Comparison of ENCODE assay signal across 28 cellular contexts in genomic region chr7:128011079-128011670, GRCh38. TPM values are rescaled to one million over a fixed set of nuclear protein-coding genes. Genes with fewer than 3 reads are reported as not detected.
A peak's percentile ranks its signal among the peaks of the same experiment; 100 is the strongest.
DNase-seq lines count a peak whose midpoint lies in the region; ATAC-seq and TF ChIP-seq lines count a peak whose summit lies in the region.
"Had no signal": no experiment of that assay in that cellular context is flagged by ENCODE, and none has a peak within 500 bp of the region (broad histone marks: within the 10 kb centered on the region; RNA-seq: fewer than 3 reads in every experiment).

No MANE protein-coding gene starts in this region.

- DNase-seq in endothelial cell (ENCODE audit: low spot score) (no peak), left colon (no peak), psoas muscle (no peak), HK-2 (ENCODE audit: unreplicated experiment) (no peak), suprapubic skin (ENCODE audit: low spot score in 2 of 2) (no peak)
- no peak for DNase-seq in effector CD8-positive, alpha-beta T cell (lab: John Stamatoyannopoulos, UW)
- DNase-seq: activated CD4-positive, alpha-beta T cell treated with anti-CD3 and anti-CD28 coated beads for 1 hour; activated CD8-positive, alpha-beta memory T cell treated with anti-CD3 and anti-CD28 coated beads for 24 hours; activated naive CD4-positive, alpha-beta T cell; activated T-cell treated with anti-CD3 and anti-CD28 coated beads, Interleukin-2, amount 50 U/mL, for 4 hours; BE2C; DMS79 treated with DMSO at 0.1 percent for 48 hours; foreskin keratinocyte; mesenchymal stem cell; naive B cell; NCI-H1048; NCI-H2029; NCI-H345; OCI-M1; SHP77 treated with DMSO at 0.1 percent for 48 hours; stimulated activated CD4-positive, alpha-beta T cell treated with anti-CD3 and anti-CD28 coated beads, Interleukin-4, amount 100 ng/mL, for 1 hour; stimulated activated naive CD4-positive, alpha-beta T cell treated with Interleukin-2 at 50 U/mL for 16 hours had no signal

- H3K27me3 Mint-ChIP-seq in endothelial cell (ENCODE audit: unreplicated experiment), result peaks cover 14% of the 10 kb centered on the region
- H3K27me3 Mint-ChIP-seq: dendritic cell treated with granulocyte-macrophage colony-stimulating factor and Interleukin-4, amounts not matched to agents 40 ng/mL and 50 ng/mL, for 4 days; naive B cell had no signal

- peaks cover 48% of the 10 kb centered on the region for H3K36me3 Mint-ChIP-seq in endothelial cell (ENCODE audit: low read depth, unreplicated experiment)

- POLR2A ChIA-PET in HEK293 (lab: Yijun Ruan, JAX), result no interaction called here

- no peak for TF ChIP-seq CTCF in HEK293 (tag by site-specific recombination; IDR thresholded peaks at IDR 0.05)
- TF ChIP-seq CTCF in endothelial cell (IDR thresholded peaks at IDR 0.05; ENCODE audit: unreplicated experiment), result no peak
- no peak for TF ChIP-seq CTCF in psoas muscle (IDR thresholded peaks at IDR 0.05)
- TF ChIP-seq CTCF in suprapubic skin (IDR thresholded peaks at IDR 0.05), result no peak

- H3K27ac ChIP-seq in HEK293 (ENCODE audit: extremely low read depth, low read depth, low read length), result no peak overlapping the region
- H3K27ac ChIP-seq in psoas muscle, result peak overlapping the region; percentile 55
- H3K27ac ChIP-seq in suprapubic skin, result no peak overlapping the region
- H3K27ac ChIP-seq: A549, foreskin keratinocyte had no signal

- CTCF ChIA-PET in HEK293 (lab: Yijun Ruan, JAX), result interaction anchor here (0.6 to 0.7 kb wide), 2 partner anchors 54 to 450 kb away, joined by 3 read pairs; no protein-coding TSS in a partner anchor

- H3K27me3 ChIP-seq in psoas muscle (ENCODE audit: insufficient read depth in 3 of 3, low read length in 2 of 3) (no peaks in the 10 kb centered on the region), suprapubic skin (no peaks in the 10 kb centered on the region)
- H3K27me3 ChIP-seq: BE2C, foreskin keratinocyte, tibial nerve had no signal

- TF ChIP-seq POLR2A in suprapubic skin (IDR thresholded peaks at IDR 0.05), result no peak

- intact Hi-C loops in left colon (cut with DNase I, micrococcal nuclease) (no loop called here), psoas muscle (cut with DNase I) (no loop called here)

- ATAC-seq in left colon (peak; percentile 51), psoas muscle (peak; percentile 58 to 94 (median 88)), GM21447 (IDR thresholded peaks at IDR 0.05; ENCODE audit: unreplicated experiment) (no peak)
- ATAC-seq: activated T-cell treated with anti-CD3 and anti-CD28 coated beads, Interleukin-2, amount 50 U/mL, for 4 hours had no signal

- H3K4me3 ChIP-seq in HEK293 (ENCODE audit: low read depth, low read length), result no peak overlapping the region
- H3K4me3 ChIP-seq in psoas muscle, result no peak overlapping the region
- no peak overlapping the region for H3K4me3 ChIP-seq in suprapubic skin
- H3K4me3 ChIP-seq: A549, tibial nerve had no signal

- peak overlapping the region; percentile 65 for H3K4me3 Mint-ChIP-seq in endothelial cell (ENCODE audit: unreplicated experiment)
- H3K4me3 Mint-ChIP-seq: activated T-cell treated with anti-CD3 and anti-CD28 coated beads, Interleukin-2, amount 50 U/mL, for 4 hours; dendritic cell treated with granulocyte-macrophage colony-stimulating factor and Interleukin-4, amounts not matched to agents 40 ng/mL and 50 ng/mL, for 4 days; naive B cell had no signal

- H3K36me3 ChIP-seq in HEK293 (ENCODE audit: control insufficient read depth in 2 of 2, insufficient read depth in 1 of 2, low read length in 2 of 2), result peaks cover 0 to 5% of the 10 kb centered on the region in 2 experiments; a peak in 1 of 3 replicates
- H3K36me3 ChIP-seq in psoas muscle (ENCODE audit: insufficient read depth in 1 of 2, low read depth in 1 of 2), result no peaks in the 10 kb centered on the region
- peaks cover 6% of the 10 kb centered on the region for H3K36me3 ChIP-seq in suprapubic skin
- H3K36me3 ChIP-seq: BE2C had no signal

- no peaks in the 10 kb centered on the region for H3K9me3 Mint-ChIP-seq in endothelial cell (ENCODE audit: unreplicated experiment)
- H3K9me3 Mint-ChIP-seq: activated T-cell treated with anti-CD3 and anti-CD28 coated beads, Interleukin-2, amount 50 U/mL, for 4 hours; dendritic cell treated with granulocyte-macrophage colony-stimulating factor and Interleukin-4, amounts not matched to agents 40 ng/mL and 50 ng/mL, for 4 days; naive B cell had no signal

- WGBS in psoas muscle, 3 donors, result 48 to 81% (median 52%) methylated on average over 3 of the region's 3 CpGs
- WGBS in suprapubic skin, result 71% methylated on average over 3 of the region's 3 CpGs

- no peaks in the 10 kb centered on the region; the same call in 1 of the 2 replicates for H3K4me1 ChIP-seq in HEK293 (ENCODE audit: control insufficient read depth, insufficient read depth, low read length)
- peaks cover 6% of the 10 kb centered on the region for H3K4me1 ChIP-seq in psoas muscle
- no peaks in the 10 kb centered on the region for H3K4me1 ChIP-seq in suprapubic skin
- H3K4me1 ChIP-seq: A549, BE2C had no signal

- H3K9me3 ChIP-seq in HEK293 (ENCODE audit: control insufficient read depth, insufficient read depth, low read depth, low read length), result no peaks in the 10 kb centered on the region
- no peaks in the 10 kb centered on the region for H3K9me3 ChIP-seq in psoas muscle
- H3K9me3 ChIP-seq in suprapubic skin, result no peaks in the 10 kb centered on the region
- H3K9me3 ChIP-seq: A549, BE2C, tibial nerve had no signal

- H3K27ac Mint-ChIP-seq in endothelial cell (ENCODE audit: unreplicated experiment), result peak overlapping the region; percentile 72
- H3K27ac Mint-ChIP-seq: dendritic cell treated with granulocyte-macrophage colony-stimulating factor and Interleukin-4, amounts not matched to agents 40 ng/mL and 50 ng/mL, for 4 days had no signal

- no peak for TF ChIP-seq EP300 in suprapubic skin (IDR thresholded peaks at IDR 0.05)

- H3K4me1 Mint-ChIP-seq in endothelial cell (ENCODE audit: unreplicated experiment), result peaks cover 35% of the 10 kb centered on the region

TF ChIP-seq in HEK293, 187 proteins besides CTCF, POLR2A, EP300 and RAD21:
- TF ChIP-seq, protein P1, sequence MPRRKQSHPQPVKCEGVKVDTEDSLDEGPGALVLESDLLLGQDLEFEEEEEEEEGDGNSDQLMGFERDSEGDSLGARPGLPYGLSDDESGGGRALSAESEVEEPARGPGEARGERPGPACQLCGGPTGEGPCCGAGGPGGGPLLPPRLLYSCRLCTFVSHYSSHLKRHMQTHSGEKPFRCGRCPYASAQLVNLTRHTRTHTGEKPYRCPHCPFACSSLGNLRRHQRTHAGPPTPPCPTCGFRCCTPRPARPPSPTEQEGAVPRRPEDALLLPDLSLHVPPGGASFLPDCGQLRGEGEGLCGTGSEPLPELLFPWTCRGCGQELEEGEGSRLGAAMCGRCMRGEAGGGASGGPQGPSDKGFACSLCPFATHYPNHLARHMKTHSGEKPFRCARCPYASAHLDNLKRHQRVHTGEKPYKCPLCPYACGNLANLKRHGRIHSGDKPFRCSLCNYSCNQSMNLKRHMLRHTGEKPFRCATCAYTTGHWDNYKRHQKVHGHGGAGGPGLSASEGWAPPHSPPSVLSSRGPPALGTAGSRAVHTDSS (tag by site-specific recombination; IDR thresholded peaks at IDR 0.05), result no peak
- TF ChIP-seq, protein P2, sequence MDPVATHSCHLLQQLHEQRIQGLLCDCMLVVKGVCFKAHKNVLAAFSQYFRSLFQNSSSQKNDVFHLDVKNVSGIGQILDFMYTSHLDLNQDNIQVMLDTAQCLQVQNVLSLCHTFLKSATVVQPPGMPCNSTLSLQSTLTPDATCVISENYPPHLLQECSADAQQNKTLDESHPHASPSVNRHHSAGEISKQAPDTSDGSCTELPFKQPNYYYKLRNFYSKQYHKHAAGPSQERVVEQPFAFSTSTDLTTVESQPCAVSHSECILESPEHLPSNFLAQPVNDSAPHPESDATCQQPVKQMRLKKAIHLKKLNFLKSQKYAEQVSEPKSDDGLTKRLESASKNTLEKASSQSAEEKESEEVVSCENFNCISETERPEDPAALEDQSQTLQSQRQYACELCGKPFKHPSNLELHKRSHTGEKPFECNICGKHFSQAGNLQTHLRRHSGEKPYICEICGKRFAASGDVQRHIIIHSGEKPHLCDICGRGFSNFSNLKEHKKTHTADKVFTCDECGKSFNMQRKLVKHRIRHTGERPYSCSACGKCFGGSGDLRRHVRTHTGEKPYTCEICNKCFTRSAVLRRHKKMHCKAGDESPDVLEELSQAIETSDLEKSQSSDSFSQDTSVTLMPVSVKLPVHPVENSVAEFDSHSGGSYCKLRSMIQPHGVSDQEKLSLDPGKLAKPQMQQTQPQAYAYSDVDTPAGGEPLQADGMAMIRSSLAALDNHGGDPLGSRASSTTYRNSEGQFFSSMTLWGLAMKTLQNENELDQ (tag by site-specific recombination; IDR thresholded peaks at IDR 0.05; ENCODE audit: low read depth), result no peak
- TF ChIP-seq ZBTB6 (tag by site-specific recombination; IDR thresholded peaks at IDR 0.05), result no peak
- peak; percentile 28; the same call in 1 of the 2 replicates for TF ChIP-seq ZBTB17 (tag by site-specific recombination; IDR thresholded peaks at IDR 0.05)
- peak; percentile 32; the same call in 1 of the 2 replicates for TF ChIP-seq ZIC2 (tag by site-specific recombination; IDR thresholded peaks at IDR 0.05)

RNA-seq across cellular contexts. Expression of gene LRRC4, which starts 20.1 kb away (rescaled TPM):
- 297 TPM for total RNA-seq in endothelial cell (ENCODE audit: unreplicated experiment)
- 1 to 10 TPM in 1 of 2 donors, under 1 TPM in 1; 0.24 to 4.5 TPM for total RNA-seq in left colon
- 1 to 10 TPM; 2.7 to 5.0 (median 3.1) TPM for total RNA-seq in psoas muscle
- 1 to 10 TPM in 1 of 3 donors, under 1 TPM in 2; 0.39 to 1.2 (median 0.61) TPM for polyA plus RNA-seq in psoas muscle
- total RNA-seq in suprapubic skin, result under 1 TPM in 3 of 4 donors, not detected in 1; 0.16 to 0.57 (median 0.21) TPM
- total RNA-seq: HT1080 had no signal
- polyA plus RNA-seq: A549 had no signal

Comparison
In these comparisons a context has a peak if more than half of its experiments do, and no peak if none do; other contexts are left out.
1. RNA of gene LRRC4, which starts 20.1 kb away (total RNA-seq): 297 TPM in endothelial cell (single experiment); 0.24 to 4.5 TPM in left colon, 2.7 to 5.0 TPM in psoas muscle and 0.16 to 0.57 TPM in suprapubic skin; every median in the first group is over 10 times any median in the second.